ENCODE assay signal across 7 cellular contexts in the genomic region with DNA sequence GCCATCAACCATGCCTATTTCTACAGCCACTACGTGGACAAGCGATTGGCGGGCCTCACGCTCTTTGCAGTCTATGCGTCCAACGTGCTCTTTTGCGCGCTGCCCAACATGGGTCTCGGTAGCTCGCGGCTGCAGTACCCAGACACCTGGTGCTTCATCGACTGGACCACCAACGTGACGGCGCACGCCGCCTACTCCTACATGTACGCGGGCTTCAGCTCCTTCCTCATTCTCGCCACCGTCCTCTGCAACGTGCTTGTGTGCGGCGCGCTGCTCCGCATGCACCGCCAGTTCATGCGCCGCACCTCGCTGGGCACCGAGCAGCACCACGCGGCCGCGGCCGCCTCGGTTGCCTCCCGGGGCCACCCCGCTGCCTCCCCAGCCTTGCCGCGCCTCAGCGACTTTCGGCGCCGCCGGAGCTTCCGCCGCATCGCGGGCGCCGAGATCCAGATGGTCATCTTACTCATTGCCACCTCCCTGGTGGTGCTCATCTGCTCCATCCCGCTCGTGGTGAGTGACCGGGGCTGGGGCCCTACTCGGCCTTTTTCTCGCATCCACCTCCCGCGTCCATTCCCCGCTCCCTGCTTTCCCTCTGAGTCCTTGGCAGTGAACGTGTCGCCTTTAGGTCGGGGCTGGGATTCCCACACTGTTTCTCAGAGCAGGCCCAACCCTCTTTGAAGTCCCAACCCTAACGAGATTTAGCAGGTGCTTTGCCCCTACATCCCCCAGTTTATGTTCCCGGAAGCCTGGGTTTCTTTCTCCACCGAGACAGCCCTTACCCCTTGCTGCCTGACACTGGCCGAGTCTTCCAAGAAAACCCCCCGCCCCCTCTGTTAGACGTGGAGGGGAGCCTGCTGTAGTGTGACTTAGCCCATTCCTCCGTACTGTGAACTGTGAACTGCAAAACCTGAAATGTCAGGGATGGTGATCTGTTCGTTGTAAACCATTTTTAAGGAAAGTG. TPM values are rescaled to one million over a fixed set of nuclear protein-coding genes. Genes with fewer than 3 reads are reported as not detected.
DNase-seq lines count a peak whose midpoint lies in the region; ATAC-seq and TF ChIP-seq lines count a peak whose summit lies in the region.

No MANE protein-coding gene starts in this region.

- no peaks in the 10 kb centered on the region for H3K9me3 ChIP-seq in adipocyte (ENCODE audit: control insufficient read depth, low read length)
- no peaks in the 10 kb centered on the region for H3K9me3 ChIP-seq in iPS-15b (ENCODE audit: control insufficient read depth, insufficient read depth, low read length)
- H3K9me3 ChIP-seq in smooth muscle cell (replicated peaks; ENCODE audit: low read depth): no peaks in the 10 kb centered on the region

- H3K4me2 ChIP-seq in smooth muscle cell: peak overlapping the region; percentile 86

- no peak overlapping the region for H3K27ac ChIP-seq in smooth muscle cell (ENCODE audit: low read depth)

- DNase-seq in NOMO-1 (lab: John Stamatoyannopoulos, UW; ENCODE audit: unreplicated experiment in 2 of 2) (peak; percentile 76 to 81), adipocyte (ENCODE audit: low read depth) (no peak), smooth muscle cell (lab: John Stamatoyannopoulos, UW; ENCODE audit: unreplicated experiment) (no peak), SK-N-DZ (ENCODE audit: low spot score) (no peak), GF-D8 (lab: John Stamatoyannopoulos, UW) (no peak)

- H3K27me3 ChIP-seq in adipocyte (replicated peaks; ENCODE audit: control insufficient read depth, insufficient read depth, low read length) (no peaks in the 10 kb centered on the region), iPS-15b (ENCODE audit: control insufficient read depth, insufficient read depth, low read length) (peaks cover 52% of the 10 kb centered on the region), smooth muscle cell (ENCODE audit: low read depth) (peaks cover 62% of the 10 kb centered on the region)

- no peaks in the 10 kb centered on the region for H3F3A ChIP-seq in smooth muscle cell (ENCODE audit: low read depth)

- peak; percentile 20 for ATAC-seq in GM21367 (IDR thresholded peaks at IDR 0.05; ENCODE audit: unreplicated experiment)

- H3K36me3 ChIP-seq in adipocyte (ENCODE audit: control insufficient read depth, insufficient read depth, low read length, severe bottlenecking): no peaks in the 10 kb centered on the region
- H3K36me3 ChIP-seq in iPS-15b (ENCODE audit: control insufficient read depth, insufficient read depth, low read length): no peaks in the 10 kb centered on the region
- H3K36me3 ChIP-seq in smooth muscle cell (ENCODE audit: low read depth): no peaks in the 10 kb centered on the region

- no peak for TF ChIP-seq CTCF in smooth muscle cell (IDR thresholded peaks at IDR 0.05; ENCODE audit: borderline replicate concordance, insufficient read depth, poor library complexity, severe bottlenecking)

- H2AFZ ChIP-seq in smooth muscle cell (ENCODE audit: low read depth): no peak overlapping the region

- H4K20me1 ChIP-seq in smooth muscle cell (ENCODE audit: low read depth): no peaks in the 10 kb centered on the region

- peak overlapping the region; percentile 84 for H3K4me3 ChIP-seq in adipocyte (ENCODE audit: low read length)
- peak overlapping the region; percentile 69 for H3K4me3 ChIP-seq in iPS-15b (ENCODE audit: low read depth, low read length)
- H3K4me3 ChIP-seq in smooth muscle cell: peak overlapping the region; percentile 89

- no peaks in the 10 kb centered on the region for H3K79me2 ChIP-seq in smooth muscle cell (ENCODE audit: low read depth)

- H3K4me1 ChIP-seq in adipocyte (ENCODE audit: control insufficient read depth, insufficient read depth, low read length) (peaks cover 59% of the 10 kb centered on the region), iPS-15b (ENCODE audit: control insufficient read depth, insufficient read depth, low read length) (no peaks in the 10 kb centered on the region), smooth muscle cell (ENCODE audit: low read depth) (peaks cover 18% of the 10 kb centered on the region)

- H3K9ac ChIP-seq in adipocyte (ENCODE audit: low read length) (peak overlapping the region; percentile 80), iPS-15b (ENCODE audit: low read depth, low read length) (no peak overlapping the region), smooth muscle cell (ENCODE audit: low read depth) (no peak overlapping the region)

- 9% methylated on average over 71 of the region's 71 CpGs for WGBS in smooth muscle cell (ENCODE audit: low lambda C conversion rate)

RNA-seq across cellular contexts. Expression of gene PTGER4, which starts 1.9 kb away (rescaled TPM):
- 0.31 and 1.0 TPM in 2 replicates for total RNA-seq in smooth muscle cell
- 0.27 and 1.5 TPM in 2 replicates for polyA plus RNA-seq in smooth muscle cell
- not detected in 2 replicates for polyA plus RNA-seq in SK-N-DZ (2014; cell fraction: cytosol; rRNA removed)
- polyA plus RNA-seq in SK-N-DZ (2014; cell fraction: nucleus; rRNA removed): not detected in 2 replicates

Comparison
In these comparisons a context has a peak if more than half of its experiments do, and no peak if none do; other contexts are left out.
1. DNase-seq: peak in NOMO-1 (2 of 2); none in adipocyte (single experiment), smooth muscle cell (single experiment), SK-N-DZ (single experiment) and GF-D8 (single experiment).
2. Peak in every context shown above with its lines, with median percentiles within 50 percentile points of each other: H3K4me3 ChIP-seq.